ENCODE assay signal across 16 cellular contexts in genomic region chr1:22470227-22470626, GRCh38.
"Had no signal": no experiment of that assay in that cellular context is flagged by ENCODE, and none has a peak within 500 bp of the region (broad histone marks: within the 10 kb centered on the region; RNA-seq: fewer than 3 reads in every experiment).

No MANE protein-coding gene starts in this region.

- DNase-seq: activated CD4-positive, alpha-beta memory T cell treated with anti-CD3 and anti-CD28 coated beads, Interleukin-2, amount 10 ng/mL, durations not matched to agents 7 days and 5 days; activated CD4-positive, alpha-beta T cell treated with anti-CD3 and anti-CD28 coated beads for 48 hours; activated CD4-positive, CD25-positive, alpha-beta regulatory T cell; activated CD8-positive, alpha-beta memory T cell treated with anti-CD3 and anti-CD28 coated beads, Interleukin-2, amount 10 ng/mL, durations not matched to agents 7 days and 5 days; activated naive CD8-positive, alpha-beta T cell treated with anti-CD3 and anti-CD28 coated beads, Interleukin-2, amount 10 ng/mL, durations not matched to agents 7 days and 5 days; cortex of kidney; gastrocnemius medialis; heart left ventricle; left ventricle myocardium superior; mucosa of descending colon; naive B cell; sigmoid colon; spleen; stimulated activated naive B cell treated with anti-CD40 and anti-IgM and Interleukin-4, amounts not matched to agents 10 μg/mL and 1 μg/mL and 100 μg/mL, for 72 hours; uterus had no signal

- H3K27me3 ChIP-seq: gastrocnemius medialis, heart left ventricle, sigmoid colon, spleen, uterus had no signal

- H3K4me3 ChIP-seq: gastrocnemius medialis, heart left ventricle, mucosa of descending colon, sigmoid colon, spleen, uterus had no signal

- ATAC-seq: activated CD8-positive, alpha-beta memory T cell treated with anti-CD3 and anti-CD28 coated beads, Interleukin-2, amount 10 ng/mL, durations not matched to agents 7 days and 5 days; gastrocnemius medialis; heart left ventricle; left ventricle myocardium superior; mucosa of descending colon; stimulated activated naive B cell treated with anti-CD40 and anti-IgM and Interleukin-4, amounts not matched to agents 10 μg/mL and 1 μg/mL and 100 μg/mL, for 72 hours had no signal

- H3K27ac ChIP-seq: gastrocnemius medialis, parathyroid adenoma, sigmoid colon, spleen, uterus had no signal

- H3K4me1 ChIP-seq: uterus had no signal

- H3K36me3 ChIP-seq: gastrocnemius medialis, heart left ventricle, sigmoid colon, uterus had no signal

- H3K9me3 ChIP-seq: gastrocnemius medialis, sigmoid colon, uterus had no signal
